1 cellular context compared by ENCODE assay signal in the genomic region with DNA sequence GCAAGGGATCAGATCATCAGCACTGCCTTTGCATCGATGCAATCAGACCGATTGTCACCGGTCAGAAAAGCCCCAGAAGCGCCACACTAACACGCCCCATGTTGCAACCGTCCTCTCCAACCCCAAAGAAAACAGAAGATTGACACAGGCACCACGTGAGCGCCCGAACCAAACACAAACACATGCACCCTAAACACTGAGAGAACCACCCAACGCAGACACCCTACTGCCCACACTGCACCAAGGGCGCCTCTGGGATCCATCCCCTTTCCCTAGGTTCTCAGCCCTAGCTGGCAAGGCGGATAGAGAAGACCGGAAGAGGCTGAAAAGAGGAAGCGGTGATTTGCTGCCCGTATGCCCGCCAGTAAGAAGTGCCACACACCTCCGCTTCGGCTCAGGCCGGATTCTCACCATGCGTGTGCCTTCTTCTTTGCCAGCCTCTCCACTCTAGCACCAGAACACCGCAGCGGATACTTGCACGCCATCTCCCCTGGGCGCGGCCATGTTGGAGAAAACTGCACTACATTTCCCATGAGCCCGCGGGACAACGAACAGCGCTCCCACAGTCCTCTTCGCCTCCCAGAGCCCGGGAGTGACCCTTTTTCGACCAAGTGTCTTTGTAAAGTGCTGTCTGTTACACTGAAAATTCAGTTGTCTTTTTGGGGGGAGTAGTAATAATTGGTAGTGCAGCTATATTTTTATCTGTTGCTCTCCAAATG.
A peak's percentile ranks its signal among the peaks of the same experiment; 100 is the strongest.
TF ChIP-seq lines count a peak whose summit lies in the region.

A gene with protein sequence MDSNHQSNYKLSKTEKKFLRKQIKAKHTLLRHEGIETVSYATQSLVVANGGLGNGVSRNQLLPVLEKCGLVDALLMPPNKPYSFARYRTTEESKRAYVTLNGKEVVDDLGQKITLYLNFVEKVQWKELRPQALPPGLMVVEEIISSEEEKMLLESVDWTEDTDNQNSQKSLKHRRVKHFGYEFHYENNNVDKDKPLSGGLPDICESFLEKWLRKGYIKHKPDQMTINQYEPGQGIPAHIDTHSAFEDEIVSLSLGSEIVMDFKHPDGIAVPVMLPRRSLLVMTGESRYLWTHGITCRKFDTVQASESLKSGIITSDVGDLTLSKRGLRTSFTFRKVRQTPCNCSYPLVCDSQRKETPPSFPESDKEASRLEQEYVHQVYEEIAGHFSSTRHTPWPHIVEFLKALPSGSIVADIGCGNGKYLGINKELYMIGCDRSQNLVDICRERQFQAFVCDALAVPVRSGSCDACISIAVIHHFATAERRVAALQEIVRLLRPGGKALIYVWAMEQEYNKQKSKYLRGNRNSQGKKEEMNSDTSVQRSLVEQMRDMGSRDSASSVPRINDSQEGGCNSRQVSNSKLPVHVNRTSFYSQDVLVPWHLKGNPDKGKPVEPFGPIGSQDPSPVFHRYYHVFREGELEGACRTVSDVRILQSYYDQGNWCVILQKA (minus strand): TSS at position 517 of the 719 bp plus-strand sequence. CDS start 4,842 bp downstream, outside the sequence.

TF ChIP-seq in K562, 482 proteins besides CTCF, POLR2A, EP300 and RAD21 (continued from another document and continues in another):
- TF ChIP-seq, protein P1, sequence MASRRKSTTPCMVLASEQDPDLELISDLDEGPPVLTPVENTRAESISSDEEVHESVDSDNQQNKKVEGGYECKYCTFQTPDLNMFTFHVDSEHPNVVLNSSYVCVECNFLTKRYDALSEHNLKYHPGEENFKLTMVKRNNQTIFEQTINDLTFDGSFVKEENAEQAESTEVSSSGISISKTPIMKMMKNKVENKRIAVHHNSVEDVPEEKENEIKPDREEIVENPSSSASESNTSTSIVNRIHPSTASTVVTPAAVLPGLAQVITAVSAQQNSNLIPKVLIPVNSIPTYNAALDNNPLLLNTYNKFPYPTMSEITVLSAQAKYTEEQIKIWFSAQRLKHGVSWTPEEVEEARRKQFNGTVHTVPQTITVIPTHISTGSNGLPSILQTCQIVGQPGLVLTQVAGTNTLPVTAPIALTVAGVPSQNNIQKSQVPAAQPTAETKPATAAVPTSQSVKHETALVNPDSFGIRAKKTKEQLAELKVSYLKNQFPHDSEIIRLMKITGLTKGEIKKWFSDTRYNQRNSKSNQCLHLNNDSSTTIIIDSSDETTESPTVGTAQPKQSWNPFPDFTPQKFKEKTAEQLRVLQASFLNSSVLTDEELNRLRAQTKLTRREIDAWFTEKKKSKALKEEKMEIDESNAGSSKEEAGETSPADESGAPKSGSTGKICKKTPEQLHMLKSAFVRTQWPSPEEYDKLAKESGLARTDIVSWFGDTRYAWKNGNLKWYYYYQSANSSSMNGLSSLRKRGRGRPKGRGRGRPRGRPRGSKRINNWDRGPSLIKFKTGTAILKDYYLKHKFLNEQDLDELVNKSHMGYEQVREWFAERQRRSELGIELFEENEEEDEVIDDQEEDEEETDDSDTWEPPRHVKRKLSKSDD (conservative IDR thresholded peaks at IDR 0.05; ENCODE audit: low read length), result no peak
- TF ChIP-seq CREBBP (IDR thresholded peaks at IDR 0.05; ENCODE audit: low read depth, low read length) (no peak), HDAC2 (IDR thresholded peaks at IDR 0.05) (peak; percentile 93), TFAM (CRISPR knock-in tag; conservative IDR thresholded peaks at IDR 0.05) (no peak), FOXK2 (conservative IDR thresholded peaks at IDR 0.05 in 1 of 2, IDR thresholded peaks at IDR 0.05 in 1 of 2; ENCODE audit: low read depth in 2 of 2) (peak; percentile 88 to 91), CHD2 (IDR thresholded peaks at IDR 0.05; ENCODE audit: low read depth, low read length) (no peak), ADNP (tag; IDR thresholded peaks at IDR 0.05) (no peak), HIVEP1 (CRISPR knock-in tag; IDR thresholded peaks at IDR 0.05) (no peak), HNRNPLL (IDR thresholded peaks at IDR 0.05; ENCODE audit: low read depth, low read length, poor library complexity, severe bottlenecking) (peak; percentile 31), BCOR (IDR thresholded peaks at IDR 0.05) (no peak), ZNF830 (CRISPR knock-in tag; IDR thresholded peaks at IDR 0.05) (no peak), MAFF (IDR thresholded peaks at IDR 0.05; ENCODE audit: low read length) (no peak), HDAC8 (tag; IDR thresholded peaks at IDR 0.05) (no peak), SMAD2 (IDR thresholded peaks at IDR 0.05; ENCODE audit: low read depth, low read length) (no peak), FUS (optimal IDR thresholded peaks at IDR 0.05; ENCODE audit: low read depth, low read length) (no peak), GABPA (tag; conservative IDR thresholded peaks at IDR 0.05; ENCODE audit: low read depth) (peak; percentile 78), BRD4 (IDR thresholded peaks at IDR 0.05) (no peak), ZFPM2 (CRISPR knock-in tag; IDR thresholded peaks at IDR 0.05) (no peak)
- TF ChIP-seq, protein P2, sequence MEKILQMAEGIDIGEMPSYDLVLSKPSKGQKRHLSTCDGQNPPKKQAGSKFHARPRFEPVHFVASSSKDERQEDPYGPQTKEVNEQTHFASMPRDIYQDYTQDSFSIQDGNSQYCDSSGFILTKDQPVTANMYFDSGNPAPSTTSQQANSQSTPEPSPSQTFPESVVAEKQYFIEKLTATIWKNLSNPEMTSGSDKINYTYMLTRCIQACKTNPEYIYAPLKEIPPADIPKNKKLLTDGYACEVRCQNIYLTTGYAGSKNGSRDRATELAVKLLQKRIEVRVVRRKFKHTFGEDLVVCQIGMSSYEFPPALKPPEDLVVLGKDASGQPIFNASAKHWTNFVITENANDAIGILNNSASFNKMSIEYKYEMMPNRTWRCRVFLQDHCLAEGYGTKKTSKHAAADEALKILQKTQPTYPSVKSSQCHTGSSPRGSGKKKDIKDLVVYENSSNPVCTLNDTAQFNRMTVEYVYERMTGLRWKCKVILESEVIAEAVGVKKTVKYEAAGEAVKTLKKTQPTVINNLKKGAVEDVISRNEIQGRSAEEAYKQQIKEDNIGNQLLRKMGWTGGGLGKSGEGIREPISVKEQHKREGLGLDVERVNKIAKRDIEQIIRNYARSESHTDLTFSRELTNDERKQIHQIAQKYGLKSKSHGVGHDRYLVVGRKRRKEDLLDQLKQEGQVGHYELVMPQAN (IDR thresholded peaks at IDR 0.05; ENCODE audit: borderline replicate concordance), result peak; percentile 99
- TF ChIP-seq, protein P3, sequence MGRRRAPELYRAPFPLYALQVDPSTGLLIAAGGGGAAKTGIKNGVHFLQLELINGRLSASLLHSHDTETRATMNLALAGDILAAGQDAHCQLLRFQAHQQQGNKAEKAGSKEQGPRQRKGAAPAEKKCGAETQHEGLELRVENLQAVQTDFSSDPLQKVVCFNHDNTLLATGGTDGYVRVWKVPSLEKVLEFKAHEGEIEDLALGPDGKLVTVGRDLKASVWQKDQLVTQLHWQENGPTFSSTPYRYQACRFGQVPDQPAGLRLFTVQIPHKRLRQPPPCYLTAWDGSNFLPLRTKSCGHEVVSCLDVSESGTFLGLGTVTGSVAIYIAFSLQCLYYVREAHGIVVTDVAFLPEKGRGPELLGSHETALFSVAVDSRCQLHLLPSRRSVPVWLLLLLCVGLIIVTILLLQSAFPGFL (CRISPR knock-in tag; IDR thresholded peaks at IDR 0.05), result no peak
- TF ChIP-seq, protein P4, sequence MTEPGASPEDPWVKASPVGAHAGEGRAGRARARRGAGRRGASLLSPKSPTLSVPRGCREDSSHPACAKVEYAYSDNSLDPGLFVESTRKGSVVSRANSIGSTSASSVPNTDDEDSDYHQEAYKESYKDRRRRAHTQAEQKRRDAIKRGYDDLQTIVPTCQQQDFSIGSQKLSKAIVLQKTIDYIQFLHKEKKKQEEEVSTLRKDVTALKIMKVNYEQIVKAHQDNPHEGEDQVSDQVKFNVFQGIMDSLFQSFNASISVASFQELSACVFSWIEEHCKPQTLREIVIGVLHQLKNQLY (CRISPR knock-in tag; conservative IDR thresholded peaks at IDR 0.05), result no peak
- TF ChIP-seq, protein P5, sequence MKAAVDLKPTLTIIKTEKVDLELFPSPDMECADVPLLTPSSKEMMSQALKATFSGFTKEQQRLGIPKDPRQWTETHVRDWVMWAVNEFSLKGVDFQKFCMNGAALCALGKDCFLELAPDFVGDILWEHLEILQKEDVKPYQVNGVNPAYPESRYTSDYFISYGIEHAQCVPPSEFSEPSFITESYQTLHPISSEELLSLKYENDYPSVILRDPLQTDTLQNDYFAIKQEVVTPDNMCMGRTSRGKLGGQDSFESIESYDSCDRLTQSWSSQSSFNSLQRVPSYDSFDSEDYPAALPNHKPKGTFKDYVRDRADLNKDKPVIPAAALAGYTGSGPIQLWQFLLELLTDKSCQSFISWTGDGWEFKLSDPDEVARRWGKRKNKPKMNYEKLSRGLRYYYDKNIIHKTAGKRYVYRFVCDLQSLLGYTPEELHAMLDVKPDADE (conservative IDR thresholded peaks at IDR 0.05; ENCODE audit: control insufficient read depth, low read depth, low read length), result peak; percentile 98
- TF ChIP-seq, protein P6, sequence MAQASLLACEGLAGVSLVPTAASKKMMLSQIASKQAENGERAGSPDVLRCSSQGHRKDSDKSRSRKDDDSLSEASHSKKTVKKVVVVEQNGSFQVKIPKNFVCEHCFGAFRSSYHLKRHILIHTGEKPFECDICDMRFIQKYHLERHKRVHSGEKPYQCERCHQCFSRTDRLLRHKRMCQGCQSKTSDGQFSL (CRISPR knock-in tag; IDR thresholded peaks at IDR 0.05), result no peak
- TF ChIP-seq, protein P6 (tag; IDR thresholded peaks at IDR 0.05), result no peak
- TF ChIP-seq, protein P7, sequence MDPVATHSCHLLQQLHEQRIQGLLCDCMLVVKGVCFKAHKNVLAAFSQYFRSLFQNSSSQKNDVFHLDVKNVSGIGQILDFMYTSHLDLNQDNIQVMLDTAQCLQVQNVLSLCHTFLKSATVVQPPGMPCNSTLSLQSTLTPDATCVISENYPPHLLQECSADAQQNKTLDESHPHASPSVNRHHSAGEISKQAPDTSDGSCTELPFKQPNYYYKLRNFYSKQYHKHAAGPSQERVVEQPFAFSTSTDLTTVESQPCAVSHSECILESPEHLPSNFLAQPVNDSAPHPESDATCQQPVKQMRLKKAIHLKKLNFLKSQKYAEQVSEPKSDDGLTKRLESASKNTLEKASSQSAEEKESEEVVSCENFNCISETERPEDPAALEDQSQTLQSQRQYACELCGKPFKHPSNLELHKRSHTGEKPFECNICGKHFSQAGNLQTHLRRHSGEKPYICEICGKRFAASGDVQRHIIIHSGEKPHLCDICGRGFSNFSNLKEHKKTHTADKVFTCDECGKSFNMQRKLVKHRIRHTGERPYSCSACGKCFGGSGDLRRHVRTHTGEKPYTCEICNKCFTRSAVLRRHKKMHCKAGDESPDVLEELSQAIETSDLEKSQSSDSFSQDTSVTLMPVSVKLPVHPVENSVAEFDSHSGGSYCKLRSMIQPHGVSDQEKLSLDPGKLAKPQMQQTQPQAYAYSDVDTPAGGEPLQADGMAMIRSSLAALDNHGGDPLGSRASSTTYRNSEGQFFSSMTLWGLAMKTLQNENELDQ (CRISPR knock-in tag; IDR thresholded peaks at IDR 0.05; ENCODE audit: borderline replicate concordance), result 0 out of 2 replicates have a peak, but pooled peaks have one; percentile 14
- TF ChIP-seq, protein P8, sequence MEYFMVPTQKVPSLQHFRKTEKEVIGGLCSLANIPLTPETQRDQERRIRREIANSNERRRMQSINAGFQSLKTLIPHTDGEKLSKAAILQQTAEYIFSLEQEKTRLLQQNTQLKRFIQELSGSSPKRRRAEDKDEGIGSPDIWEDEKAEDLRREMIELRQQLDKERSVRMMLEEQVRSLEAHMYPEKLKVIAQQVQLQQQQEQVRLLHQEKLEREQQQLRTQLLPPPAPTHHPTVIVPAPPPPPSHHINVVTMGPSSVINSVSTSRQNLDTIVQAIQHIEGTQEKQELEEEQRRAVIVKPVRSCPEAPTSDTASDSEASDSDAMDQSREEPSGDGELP (CRISPR knock-in tag; IDR thresholded peaks at IDR 0.05; ENCODE audit: borderline replicate concordance), result peak; percentile 47; the same call in 1 of the 2 replicates
- TF ChIP-seq, protein P9, sequence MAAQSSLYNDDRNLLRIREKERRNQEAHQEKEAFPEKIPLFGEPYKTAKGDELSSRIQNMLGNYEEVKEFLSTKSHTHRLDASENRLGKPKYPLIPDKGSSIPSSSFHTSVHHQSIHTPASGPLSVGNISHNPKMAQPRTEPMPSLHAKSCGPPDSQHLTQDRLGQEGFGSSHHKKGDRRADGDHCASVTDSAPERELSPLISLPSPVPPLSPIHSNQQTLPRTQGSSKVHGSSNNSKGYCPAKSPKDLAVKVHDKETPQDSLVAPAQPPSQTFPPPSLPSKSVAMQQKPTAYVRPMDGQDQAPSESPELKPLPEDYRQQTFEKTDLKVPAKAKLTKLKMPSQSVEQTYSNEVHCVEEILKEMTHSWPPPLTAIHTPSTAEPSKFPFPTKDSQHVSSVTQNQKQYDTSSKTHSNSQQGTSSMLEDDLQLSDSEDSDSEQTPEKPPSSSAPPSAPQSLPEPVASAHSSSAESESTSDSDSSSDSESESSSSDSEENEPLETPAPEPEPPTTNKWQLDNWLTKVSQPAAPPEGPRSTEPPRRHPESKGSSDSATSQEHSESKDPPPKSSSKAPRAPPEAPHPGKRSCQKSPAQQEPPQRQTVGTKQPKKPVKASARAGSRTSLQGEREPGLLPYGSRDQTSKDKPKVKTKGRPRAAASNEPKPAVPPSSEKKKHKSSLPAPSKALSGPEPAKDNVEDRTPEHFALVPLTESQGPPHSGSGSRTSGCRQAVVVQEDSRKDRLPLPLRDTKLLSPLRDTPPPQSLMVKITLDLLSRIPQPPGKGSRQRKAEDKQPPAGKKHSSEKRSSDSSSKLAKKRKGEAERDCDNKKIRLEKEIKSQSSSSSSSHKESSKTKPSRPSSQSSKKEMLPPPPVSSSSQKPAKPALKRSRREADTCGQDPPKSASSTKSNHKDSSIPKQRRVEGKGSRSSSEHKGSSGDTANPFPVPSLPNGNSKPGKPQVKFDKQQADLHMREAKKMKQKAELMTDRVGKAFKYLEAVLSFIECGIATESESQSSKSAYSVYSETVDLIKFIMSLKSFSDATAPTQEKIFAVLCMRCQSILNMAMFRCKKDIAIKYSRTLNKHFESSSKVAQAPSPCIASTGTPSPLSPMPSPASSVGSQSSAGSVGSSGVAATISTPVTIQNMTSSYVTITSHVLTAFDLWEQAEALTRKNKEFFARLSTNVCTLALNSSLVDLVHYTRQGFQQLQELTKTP (IDR thresholded peaks at IDR 0.05; ENCODE audit: low read depth in 1 of 2, partially characterized antibody in 2 of 2), result peak; percentile 35 to 97
- TF ChIP-seq, protein P10, sequence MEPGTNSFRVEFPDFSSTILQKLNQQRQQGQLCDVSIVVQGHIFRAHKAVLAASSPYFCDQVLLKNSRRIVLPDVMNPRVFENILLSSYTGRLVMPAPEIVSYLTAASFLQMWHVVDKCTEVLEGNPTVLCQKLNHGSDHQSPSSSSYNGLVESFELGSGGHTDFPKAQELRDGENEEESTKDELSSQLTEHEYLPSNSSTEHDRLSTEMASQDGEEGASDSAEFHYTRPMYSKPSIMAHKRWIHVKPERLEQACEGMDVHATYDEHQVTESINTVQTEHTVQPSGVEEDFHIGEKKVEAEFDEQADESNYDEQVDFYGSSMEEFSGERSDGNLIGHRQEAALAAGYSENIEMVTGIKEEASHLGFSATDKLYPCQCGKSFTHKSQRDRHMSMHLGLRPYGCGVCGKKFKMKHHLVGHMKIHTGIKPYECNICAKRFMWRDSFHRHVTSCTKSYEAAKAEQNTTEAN (CRISPR knock-in tag; IDR thresholded peaks at IDR 0.05), result no peak
- TF ChIP-seq, protein P11, sequence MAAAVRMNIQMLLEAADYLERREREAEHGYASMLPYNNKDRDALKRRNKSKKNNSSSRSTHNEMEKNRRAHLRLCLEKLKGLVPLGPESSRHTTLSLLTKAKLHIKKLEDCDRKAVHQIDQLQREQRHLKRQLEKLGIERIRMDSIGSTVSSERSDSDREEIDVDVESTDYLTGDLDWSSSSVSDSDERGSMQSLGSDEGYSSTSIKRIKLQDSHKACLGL (CRISPR knock-in tag; IDR thresholded peaks at IDR 0.05; ENCODE audit: borderline replicate concordance, poor library complexity, severe bottlenecking), result peak; percentile 99
